Comparison of ENCODE assay signal across 8 cellular contexts in the genomic region with DNA sequence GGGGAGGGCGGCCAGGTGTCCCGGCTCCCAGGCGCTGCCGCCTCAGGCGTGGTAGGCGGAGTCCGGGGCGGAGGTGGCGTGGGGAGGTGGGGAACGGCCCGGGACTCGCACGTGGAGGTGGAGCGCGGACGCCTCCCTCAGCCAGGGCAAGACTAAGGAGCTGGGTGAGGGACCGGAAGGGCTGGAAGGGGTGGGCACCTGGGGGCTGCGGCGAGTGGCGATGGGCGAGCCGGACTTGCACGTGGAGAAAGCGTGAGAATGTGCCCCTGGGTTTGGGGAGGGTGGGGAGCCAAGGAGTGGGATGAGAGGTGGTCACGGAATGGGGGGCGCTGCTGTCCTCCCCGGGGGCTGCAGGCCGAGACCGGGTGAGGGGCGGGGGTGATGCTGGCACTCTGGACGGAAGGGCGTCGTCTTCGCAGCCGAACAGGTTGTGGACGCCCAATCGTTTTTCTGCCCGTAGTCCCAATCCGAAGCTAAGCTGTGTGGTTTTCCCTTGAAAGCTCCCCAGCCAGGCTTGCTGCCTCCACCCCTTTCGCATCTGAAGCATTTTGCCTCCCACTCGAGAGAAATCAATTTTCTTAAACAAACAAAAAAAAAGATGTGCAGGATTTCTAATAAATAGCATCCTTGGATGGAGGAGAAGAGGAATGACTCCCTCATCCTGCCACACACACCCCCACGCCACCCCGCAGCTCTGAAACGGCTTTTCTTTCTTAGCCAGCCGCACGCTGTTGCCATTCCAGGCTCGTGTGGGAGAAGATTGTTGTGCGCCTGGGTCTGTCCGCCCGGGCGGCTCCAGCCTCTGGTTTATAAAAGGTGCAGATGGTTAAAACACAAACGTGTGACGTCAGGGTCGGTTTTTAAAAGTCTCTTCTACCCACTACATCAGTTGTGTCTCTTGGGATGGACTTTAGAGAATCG.
DNase-seq lines count a peak whose midpoint lies in the region; ATAC-seq and TF ChIP-seq lines count a peak whose summit lies in the region.

No MANE protein-coding gene starts in this region.

- intact Hi-C loops in PC-9 (cut with micrococcal nuclease; ENCODE audit: unreplicated experiment) (no loop called here), prostate gland (cut with DNase I) (loop anchor here (2.0 kb wide), 1 partner anchor 43 kb away; no protein-coding TSS in a partner anchor)

- peak; percentile 59 for DNase-seq in EH (ENCODE audit: low read depth)
- DNase-seq in PC-9, result peak; percentile 14 to 53
- DNase-seq in anterior cingulate cortex (lab: John Stamatoyannopoulos, UW), result peak in 54 of 58 donors; percentile 24 to 84 (median 56)
- peak; percentile 30 for DNase-seq in hepatic stellate cell (ENCODE audit: low spot score)
- peak; percentile 51 for DNase-seq in prostate gland (ENCODE audit: low spot score)
- no peak for DNase-seq in NCI-H2107 treated with DMSO at 0.1 percent for 48 hours (lab: John Stamatoyannopoulos, UW; ENCODE audit: unreplicated experiment)

- H3K4me1 ChIP-seq in PC-9 (replicated peaks; ENCODE audit: insufficient read depth) (peaks cover 29% of the 10 kb centered on the region), prostate gland (replicated peaks) (no peaks in the 10 kb centered on the region)

- no peak for TF ChIP-seq POLR2A in prostate gland (IDR thresholded peaks at IDR 0.05)

- CTCF ChIA-PET in PC-9 (lab: Charles Lee), result interaction anchor here (0.6 kb wide), 1 partner anchor 30 kb away, joined by 6 read pairs; no protein-coding TSS in a partner anchor

- H3F3A ChIP-seq in PC-9 (ENCODE audit: insufficient read depth, low read depth), result peaks cover 13% of the 10 kb centered on the region; the same call in 1 of the 2 replicates

- H3K36me3 ChIP-seq in PC-9 (ENCODE audit: low read depth), result peaks cover 18% of the 10 kb centered on the region; the same call in 1 of the 2 replicates
- H3K36me3 ChIP-seq in prostate gland, result no peaks in the 10 kb centered on the region

- H3K9me3 ChIP-seq in PC-9 (ENCODE audit: insufficient read depth, low read depth), result 0 out of 2 replicates have a peak, but pooled peaks cover 6% of the 10 kb centered on the region
- no peaks in the 10 kb centered on the region for H3K9me3 ChIP-seq in prostate gland

- peaks cover 67% of the 10 kb centered on the region for H3K79me2 ChIP-seq in PC-9 (ENCODE audit: low read depth)

- H3K4me2 ChIP-seq in PC-9, result peak overlapping the region; percentile 83

- BruUV-seq in PC-9 (replicated peaks; lab: Mats Ljungman, UMichigan), result TSS peak; percentile 65

- peak overlapping the region; percentile 79 for H2AFZ ChIP-seq in PC-9

- H3K27ac ChIP-seq in PC-9, result peak overlapping the region; percentile 73
- peak overlapping the region; percentile 82 to 85 for H3K27ac ChIP-seq in prostate gland

- H3K9me2 ChIP-seq in PC-9 (ENCODE audit: insufficient read depth), result no peaks in the 10 kb centered on the region

- H3K27me3 ChIP-seq in PC-9 (ENCODE audit: insufficient read depth, low read depth) (no peaks in the 10 kb centered on the region), prostate gland (replicated peaks; ENCODE audit: insufficient read depth) (no peaks in the 10 kb centered on the region)

- H3K4me3 ChIP-seq in PC-9 (peak overlapping the region; percentile 96), prostate gland (peak overlapping the region; percentile 94)

- ATAC-seq in GM21360 (IDR thresholded peaks at IDR 0.05; ENCODE audit: unreplicated experiment) (peak; percentile 37), HG03571 (IDR thresholded peaks at IDR 0.05; ENCODE audit: unreplicated experiment) (peak; percentile 45)

- peaks cover 18% of the 10 kb centered on the region; the same call in 1 of the 2 replicates for H4K20me1 ChIP-seq in PC-9 (ENCODE audit: insufficient read depth)

- POLR2A ChIA-PET in PC-9 (lab: Charles Lee; ENCODE audit: unreplicated experiment), result interaction anchor here (0.7 kb wide), 3 partner anchors 39 to 199 kb away, joined by 3 read pairs; no protein-coding TSS in a partner anchor

- WGBS in prostate gland, result 1% methylated on average over 46 of the region's 55 CpGs

- no peak for TF ChIP-seq CTCF in PC-9 (conservative IDR thresholded peaks at IDR 0.05)
- TF ChIP-seq CTCF in prostate gland (IDR thresholded peaks at IDR 0.05), result no peak
